In genomic region chr5:176133877-176134276, GRCh38 we compare ENCODE assay signal across 20 cellular contexts.
DNase-seq lines count a peak whose midpoint lies in the region; ATAC-seq lines count a peak whose summit lies in the region.
"Had no signal": no experiment of that assay in that cellular context is flagged by ENCODE, and none has a peak within 500 bp of the region (broad histone marks: within the 10 kb centered on the region; RNA-seq: fewer than 3 reads in every experiment).

No MANE protein-coding gene starts in this region.

- no peaks in the 10 kb centered on the region for H3K9me3 Mint-ChIP-seq in activated naive CD4-positive, alpha-beta T cell treated with anti-CD3 and anti-CD28 coated beads, Interleukin-2, amount 50 U/mL, for 24 hours
- H3K9me3 Mint-ChIP-seq in activated T-helper 17 cell treated with anti-CD3 and anti-CD28 coated beads, Interleukin-2, amount 50 U/mL, for 72 hours = no peaks in the 10 kb centered on the region
- no peaks in the 10 kb centered on the region for H3K9me3 Mint-ChIP-seq in memory B cell
- H3K9me3 Mint-ChIP-seq: neural crest cell had no signal

- H3K27ac Mint-ChIP-seq in activated naive CD4-positive, alpha-beta T cell treated with anti-CD3 and anti-CD28 coated beads, Interleukin-2, amount 50 U/mL, for 24 hours = no peak overlapping the region
- peak overlapping the region; percentile 52 for H3K27ac Mint-ChIP-seq in activated T-helper 17 cell treated with anti-CD3 and anti-CD28 coated beads, Interleukin-2, amount 50 U/mL, for 72 hours
- H3K27ac Mint-ChIP-seq in memory B cell = no peak overlapping the region
- H3K27ac Mint-ChIP-seq: IgD-negative memory B cell had no signal

- peak overlapping the region; percentile 86 for H3K4me3 Mint-ChIP-seq in activated naive CD4-positive, alpha-beta T cell treated with anti-CD3 and anti-CD28 coated beads, Interleukin-2, amount 50 U/mL, for 24 hours
- peak overlapping the region; percentile 75 for H3K4me3 Mint-ChIP-seq in activated T-helper 17 cell treated with anti-CD3 and anti-CD28 coated beads, Interleukin-2, amount 50 U/mL, for 72 hours
- H3K4me3 Mint-ChIP-seq in memory B cell = peak overlapping the region; percentile 39
- H3K4me3 Mint-ChIP-seq: neural crest cell had no signal

- ATAC-seq in activated T-helper 17 cell treated with anti-CD3 and anti-CD28 coated beads, Interleukin-2, amount 50 U/mL, for 72 hours (replicated peaks) = peak; percentile 42
- no peak for ATAC-seq in memory B cell (ENCODE audit: low read depth)
- ATAC-seq: left lobe of liver, sciatic nerve had no signal

- peaks cover 20% of the 10 kb centered on the region for H3K4me1 Mint-ChIP-seq in activated naive CD4-positive, alpha-beta T cell treated with anti-CD3 and anti-CD28 coated beads, Interleukin-2, amount 50 U/mL, for 24 hours
- H3K4me1 Mint-ChIP-seq in activated T-helper 17 cell treated with anti-CD3 and anti-CD28 coated beads, Interleukin-2, amount 50 U/mL, for 72 hours = peaks cover 20% of the 10 kb centered on the region
- peaks cover 14% of the 10 kb centered on the region for H3K4me1 Mint-ChIP-seq in memory B cell
- H3K4me1 Mint-ChIP-seq: neural crest cell had no signal

- no peaks in the 10 kb centered on the region for H3K36me3 Mint-ChIP-seq in activated naive CD4-positive, alpha-beta T cell treated with anti-CD3 and anti-CD28 coated beads, Interleukin-2, amount 50 U/mL, for 24 hours
- H3K36me3 Mint-ChIP-seq in activated T-helper 17 cell treated with anti-CD3 and anti-CD28 coated beads, Interleukin-2, amount 50 U/mL, for 72 hours (ENCODE audit: low read depth) = no peaks in the 10 kb centered on the region
- no peaks in the 10 kb centered on the region for H3K36me3 Mint-ChIP-seq in memory B cell
- H3K36me3 Mint-ChIP-seq: IgD-negative memory B cell had no signal

- peaks cover 6% of the 10 kb centered on the region for H3K27me3 Mint-ChIP-seq in activated naive CD4-positive, alpha-beta T cell treated with anti-CD3 and anti-CD28 coated beads, Interleukin-2, amount 50 U/mL, for 24 hours
- peaks cover 15% of the 10 kb centered on the region for H3K27me3 Mint-ChIP-seq in activated T-helper 17 cell treated with anti-CD3 and anti-CD28 coated beads, Interleukin-2, amount 50 U/mL, for 72 hours
- peaks cover 31% of the 10 kb centered on the region for H3K27me3 Mint-ChIP-seq in memory B cell

- DNase-seq in activated naive CD4-positive, alpha-beta T cell treated with Interleukin-2 at 50 U/mL for 16 hours = no peak
- DNase-seq in memory B cell (ENCODE audit: low spot score in 2 of 2) (no peak), midbrain (lab: John Stamatoyannopoulos, UW) (no peak), AG08395 (ENCODE audit: low spot score) (no peak), NCI-H2029 treated with DMSO at 0.1 percent for 48 hours (lab: John Stamatoyannopoulos, UW) (no peak), NCI-H2107 treated with DMSO at 0.1 percent for 48 hours (lab: John Stamatoyannopoulos, UW; ENCODE audit: unreplicated experiment) (no peak)
- DNase-seq: aorta; cortex of kidney; DMS 273 treated with DMSO at 0.1 percent for 48 hours; GM23248; NCI-H1092; SJCRH30; stimulated activated CD4-positive, alpha-beta T cell treated with anti-CD3 and anti-CD28 coated beads, Interleukin-4, amount 100 ng/mL, for 24 hours; uterus had no signal
